Comparison of ENCODE assay signal across 8 cellular contexts in genomic region chr5:180495991-180496741, GRCh38. TPM values are rescaled to one million over a fixed set of nuclear protein-coding genes. Genes with fewer than 3 reads are reported as not detected.
DNase-seq lines count a peak whose midpoint lies in the region; ATAC-seq and TF ChIP-seq lines count a peak whose summit lies in the region.

No MANE protein-coding gene starts in this region.

- H3K27me3 Mint-ChIP-seq in activated T-cell treated with anti-CD3 and anti-CD28 coated beads, Interleukin-2, amount 50 U/mL, for 72 hours (ENCODE audit: low read depth), result no peaks in the 10 kb centered on the region
- H3K27me3 Mint-ChIP-seq in activated naive CD8-positive, alpha-beta T cell, result no peaks in the 10 kb centered on the region

- intact Hi-C loops in tibial artery (cut with DNase I; ENCODE audit: low total_unique reads), result no loop called here

- peak overlapping the region; percentile 59 to 89 for H3K4me3 Mint-ChIP-seq in activated T-cell treated with anti-CD3 and anti-CD28 coated beads, Interleukin-2, amount 50 U/mL, for 72 hours
- peak overlapping the region; percentile 59 for H3K4me3 Mint-ChIP-seq in activated naive CD8-positive, alpha-beta T cell

- H3K4me3 ChIP-seq in iPS-20b (ENCODE audit: low read length), result peak overlapping the region; percentile 96
- peak overlapping the region; percentile 74 to 100 for H3K4me3 ChIP-seq in tibial artery
- no peak overlapping the region for H3K4me3 ChIP-seq in SJCRH30

- ATAC-seq in activated T-cell treated with anti-CD3 and anti-CD28 coated beads, Interleukin-2, amount 50 U/mL, for 72 hours (replicated peaks in 1 of 2), result no peak
- ATAC-seq in HG03442 (IDR thresholded peaks at IDR 0.05; ENCODE audit: unreplicated experiment), result no peak

- H3K9me3 Mint-ChIP-seq in activated T-cell treated with anti-CD3 and anti-CD28 coated beads, Interleukin-2, amount 50 U/mL, for 72 hours, result peaks cover 0 to 1% of the 10 kb centered on the region in 2 donors
- H3K9me3 Mint-ChIP-seq in activated naive CD8-positive, alpha-beta T cell (ENCODE audit: low read depth), result no peaks in the 10 kb centered on the region

- H3K36me3 Mint-ChIP-seq in activated T-cell treated with anti-CD3 and anti-CD28 coated beads, Interleukin-2, amount 50 U/mL, for 72 hours (ENCODE audit: insufficient read depth in 2 of 2), result peaks cover 2 to 5% of the 10 kb centered on the region in 2 donors
- H3K36me3 Mint-ChIP-seq in activated naive CD8-positive, alpha-beta T cell, result peaks cover 10% of the 10 kb centered on the region

- TF ChIP-seq CTCF in tibial artery (IDR thresholded peaks at IDR 0.05), result no peak

- peaks cover 46% of the 10 kb centered on the region for H3K4me1 Mint-ChIP-seq in activated T-cell treated with anti-CD3 and anti-CD28 coated beads, Interleukin-2, amount 50 U/mL, for 72 hours (ENCODE audit: low read depth)
- peaks cover 46% of the 10 kb centered on the region for H3K4me1 Mint-ChIP-seq in activated naive CD8-positive, alpha-beta T cell (ENCODE audit: low read depth)

- peak overlapping the region; percentile 88; the same call in 1 of the 2 replicates for H3K9ac ChIP-seq in iPS-20b (ENCODE audit: low read depth, low read length)

- H3K4me1 ChIP-seq in iPS-20b (ENCODE audit: insufficient read depth, low read length) (peaks cover 16% of the 10 kb centered on the region; the same call in 1 of the 2 replicates), tibial artery (peaks cover 0 to 32% (median 17%) of the 10 kb centered on the region in 4 donors), SJCRH30 (no peaks in the 10 kb centered on the region)

- H3K27me3 ChIP-seq in iPS-20b (ENCODE audit: insufficient read depth, low read length) (no peaks in the 10 kb centered on the region), tibial artery (no peaks in the 10 kb centered on the region), SJCRH30 (no peaks in the 10 kb centered on the region)

- peaks cover 41% of the 10 kb centered on the region for H3K36me3 ChIP-seq in iPS-20b (ENCODE audit: insufficient read depth, low read depth, low read length)
- no peaks in the 10 kb centered on the region for H3K36me3 ChIP-seq in tibial artery
- H3K36me3 ChIP-seq in SJCRH30, result peaks cover 24% of the 10 kb centered on the region

- H3K27ac ChIP-seq in iPS-20b (ENCODE audit: low read length) (no peak overlapping the region), tibial artery (no peak overlapping the region), SJCRH30 (no peak overlapping the region)

- H3K9me3 ChIP-seq in iPS-20b (ENCODE audit: insufficient read depth, low read depth, low read length), result no peaks in the 10 kb centered on the region
- H3K9me3 ChIP-seq in tibial artery, result no peaks in the 10 kb centered on the region
- no peaks in the 10 kb centered on the region for H3K9me3 ChIP-seq in SJCRH30 (replicated peaks)

- H3K27ac Mint-ChIP-seq in activated T-cell treated with anti-CD3 and anti-CD28 coated beads, Interleukin-2, amount 50 U/mL, for 72 hours, result peak overlapping the region; percentile 20
- no peak overlapping the region for H3K27ac Mint-ChIP-seq in activated naive CD8-positive, alpha-beta T cell

- no peak for DNase-seq in activated T-cell treated with anti-CD3 and anti-CD28 coated beads, Interleukin-2, amount 50 U/mL, for 72 hours
- no peak for DNase-seq in activated T-cell treated with anti-CD3 and anti-CD28 coated beads, Interleukin-2, amount 50 U/mL, for 48 hours
- DNase-seq in tibial artery, result no peak
- DNase-seq in SKM-1 treated with dmso at 0.1 percent for 144 hours (lab: John Stamatoyannopoulos, UW; ENCODE audit: unreplicated experiment), result no peak
- no peak for DNase-seq in SJCRH30

RNA-seq across cellular contexts. Expression of gene CNOT6, which starts 2.0 kb away (rescaled TPM):
- 10 to 100 TPM; 34.0 to 34.3 TPM for total RNA-seq in activated T-cell treated with anti-CD3 and anti-CD28 coated beads, Interleukin-2, amount 50 U/mL, for 72 hours
- total RNA-seq in SJCRH30 (2014; rRNA removed; shearing (Covaris generic)), result 26.1 and 28.2 TPM in 2 replicates
